ENCODE assay signal across 17 cellular contexts in genomic region chr22:47294222-47294532, GRCh38.
DNase-seq lines count a peak whose midpoint lies in the region; TF ChIP-seq lines count a peak whose summit lies in the region.
"Had no signal": no experiment of that assay in that cellular context is flagged by ENCODE, and none has a peak within 500 bp of the region (broad histone marks: within the 10 kb centered on the region; RNA-seq: fewer than 3 reads in every experiment).

No MANE protein-coding gene starts in this region.

- CTCF ChIA-PET in MCF 10A (lab: Yijun Ruan, JAX) (no interaction called here), mammary epithelial cell (lab: Charles Lee; ENCODE audit: low non-redundant PET) (no interaction called here)

- intact Hi-C loops in MCF 10A (cut with micrococcal nuclease) (no loop called here), mammary epithelial cell (cut with micrococcal nuclease) (no loop called here)

- peaks cover 41% of the 10 kb centered on the region for H3K9me3 ChIP-seq in mammary epithelial cell (replicated peaks; ENCODE audit: insufficient read depth, low read length)

- no peaks in the 10 kb centered on the region for H3K4me1 ChIP-seq in mammary epithelial cell (ENCODE audit: insufficient read depth, low read length)
- H3K4me1 ChIP-seq: parathyroid adenoma had no signal

- no peaks in the 10 kb centered on the region for H3K36me3 Mint-ChIP-seq in MCF 10A (ENCODE audit: insufficient read depth, unreplicated experiment)

- dilution Hi-C loops in mammary epithelial cell (cut with HindIII; ENCODE audit: low sequenced_read_pairs), result no loop called here

- H4K20me1 ChIP-seq in mammary epithelial cell (ENCODE audit: insufficient read depth, low read length), result no peaks in the 10 kb centered on the region

- no peak overlapping the region for H2AFZ ChIP-seq in mammary epithelial cell (ENCODE audit: low read depth, low read length)
- H2AFZ ChIP-seq: parathyroid adenoma had no signal

- peak overlapping the region; percentile 83 for H3K27ac Mint-ChIP-seq in MCF 10A (ENCODE audit: low read depth, unreplicated experiment)
- H3K27ac Mint-ChIP-seq: activated CD4-positive, alpha-beta T cell treated with anti-CD3 and anti-CD28 coated beads for 36 hours; T-helper 1 cell treated with Interleukin-12 subunit alpha and Interleukin-12 subunit beta and Interleukin-4 antibody, amounts not matched to agents 30 μg/mL and 1 μg/mL, for 36 hours had no signal

- H3K4me3 ChIP-seq in mammary epithelial cell (replicated peaks in 1 of 3; ENCODE audit: insufficient read depth in 1 of 3, low read depth in 2 of 3, low read length in 3 of 3) (no peak overlapping the region), fibroblast of the aortic adventitia (ENCODE audit: low read depth, low read length) (no peak overlapping the region)

- H3K9me3 Mint-ChIP-seq in MCF 10A (ENCODE audit: unreplicated experiment), result peaks cover 4% of the 10 kb centered on the region
- H3K9me3 Mint-ChIP-seq: activated T-cell treated with anti-CD3 and anti-CD28 coated beads, Interleukin-2, amount 50 U/mL, for 4 hours; T-helper 1 cell treated with Interleukin-12 subunit alpha and Interleukin-12 subunit beta and Interleukin-4 antibody, amounts not matched to agents 30 μg/mL and 1 μg/mL, for 36 hours had no signal

- H3K27ac ChIP-seq in mammary epithelial cell (ENCODE audit: insufficient read depth, low read depth, low read length), result no peak overlapping the region
- H3K27ac ChIP-seq: parathyroid adenoma had no signal

- H3K27me3 Mint-ChIP-seq in MCF 10A (ENCODE audit: insufficient read depth, unreplicated experiment), result no peaks in the 10 kb centered on the region

- no peaks in the 10 kb centered on the region for H3K79me2 ChIP-seq in mammary epithelial cell (ENCODE audit: insufficient read depth, low read length)
- H3K79me2 ChIP-seq: parathyroid adenoma had no signal

- in situ Hi-C loops in mammary epithelial cell (cut with MboI; ENCODE audit: low sequenced_read_pairs in 2 of 2), result no loop called here
- in situ Hi-C loops in G401 (cut with HindIII; ENCODE audit: low sequenced_read_pairs), result no loop called here

- H3K9ac ChIP-seq in mammary epithelial cell (ENCODE audit: insufficient read depth, low read length), result no peak overlapping the region
- H3K9ac ChIP-seq: parathyroid adenoma had no signal

- H3K27me3 ChIP-seq in mammary epithelial cell (ENCODE audit: insufficient read depth, low read length), result no peaks in the 10 kb centered on the region

- TF ChIP-seq CTCF in MCF 10A (IDR thresholded peaks at IDR 0.05; ENCODE audit: unreplicated experiment) (no peak), mammary epithelial cell (conservative IDR thresholded peaks at IDR 0.05 in 1 of 2, IDR thresholded peaks at IDR 0.05 in 1 of 2; ENCODE audit: extremely low read depth in 1 of 2, insufficient read depth in 1 of 2, low read depth in 1 of 2, low read length in 2 of 2) (no peak), fibroblast of the aortic adventitia (IDR thresholded peaks at IDR 0.05; ENCODE audit: insufficient read depth, low read length) (no peak)

- H3K36me3 ChIP-seq in mammary epithelial cell (ENCODE audit: insufficient read depth, low read length), result no peaks in the 10 kb centered on the region

- no peak overlapping the region for H3K4me2 ChIP-seq in mammary epithelial cell (ENCODE audit: insufficient read depth, low read depth, low read length)

- WGBS in mammary epithelial cell (ENCODE audit: low coverage, missing lambda C conversion rate), result 51% methylated on average over 5 of the region's 6 CpGs

- H3K4me3 Mint-ChIP-seq in MCF 10A (ENCODE audit: unreplicated experiment), result no peak overlapping the region
- H3K4me3 Mint-ChIP-seq: activated CD4-positive, alpha-beta T cell treated with anti-CD3 and anti-CD28 coated beads for 36 hours; activated T-cell treated with anti-CD3 and anti-CD28 coated beads, Interleukin-2, amount 50 U/mL, for 4 hours; T-helper 1 cell treated with Interleukin-12 subunit alpha and Interleukin-12 subunit beta and Interleukin-4 antibody, amounts not matched to agents 30 μg/mL and 1 μg/mL, for 36 hours had no signal

- BruUV-seq in MCF 10A (replicated peaks; lab: Mats Ljungman, UMichigan) (no TSS peak), mammary epithelial cell (replicated peaks; lab: Mats Ljungman, UMichigan) (no TSS peak)

- POLR2A ChIA-PET in MCF 10A (lab: Yijun Ruan, JAX), result no interaction called here

- peaks cover 35% of the 10 kb centered on the region for H3K4me1 Mint-ChIP-seq in MCF 10A (ENCODE audit: insufficient read depth, unreplicated experiment)
- H3K4me1 Mint-ChIP-seq: activated CD4-positive, alpha-beta T cell treated with anti-CD3 and anti-CD28 coated beads for 36 hours had no signal

- DNase-seq in MCF 10A (ENCODE audit: unreplicated experiment) (peak; percentile 69), mammary epithelial cell (no peak), SW480 (ENCODE audit: low spot score) (peak; percentile 10), fibroblast of the aortic adventitia (ENCODE audit: low read depth) (peak; percentile 75), ureter (ENCODE audit: low spot score) (peak; percentile 47), cortex of kidney (lab: John Stamatoyannopoulos, UW) (no peak), T-helper 1 cell (no peak), G401 (ENCODE audit: low spot score) (no peak)
- DNase-seq: activated CD4-positive, alpha-beta T cell treated with anti-CD3 and anti-CD28 coated beads for 36 hours; activated T-cell treated with anti-CD3 and anti-CD28 coated beads, Interleukin-2, amount 50 U/mL, for 4 hours; kidney; NCI-H2029 treated with DMSO at 0.1 percent for 48 hours; NCI-H748 treated with DMSO at 0.1 percent for 48 hours; RPMI8226; stimulated activated CD4-positive, alpha-beta T cell treated with anti-CD3 and anti-CD28 coated beads, Interleukin-15, amount 100 ng/mL, for 24 hours had no signal

Comparison
In these comparisons a context has a peak if more than half of its experiments do, and no peak if none do; other contexts are left out.
1. DNase-seq: peak in MCF 10A (single experiment), SW480 (single experiment), fibroblast of the aortic adventitia (single experiment) and ureter (single experiment); none in mammary epithelial cell (single experiment), cortex of kidney (single experiment), T-helper 1 cell (0 of 5) and G401 (single experiment).